8 cellular contexts compared by ENCODE assay signal in genomic region chr9:127545196-127546124, GRCh38.
A peak's percentile ranks its signal among the peaks of the same experiment; 100 is the strongest.
DNase-seq lines count a peak whose midpoint lies in the region; ATAC-seq, FAIRE-seq and TF ChIP-seq lines count a peak whose summit lies in the region.

No MANE protein-coding gene starts in this region.

- BruUV-seq in PC-9 (replicated peaks; lab: Mats Ljungman, UMichigan): TSS peak; percentile 93

- POLR2A ChIA-PET in PC-9 (lab: Charles Lee; ENCODE audit: unreplicated experiment): interaction anchor here (0.6 to 1.3 kb wide), 11 partner anchors 9 to 514 kb away, joined by 3 to 11 read pairs (median 4); no protein-coding TSS in a partner anchor

- no peaks in the 10 kb centered on the region for H3K27me3 ChIP-seq in PC-9 (ENCODE audit: insufficient read depth, low read depth)
- no peaks in the 10 kb centered on the region for H3K27me3 ChIP-seq in ovary

- H3K4me1 ChIP-seq in PC-9 (replicated peaks; ENCODE audit: insufficient read depth): peaks cover 72% of the 10 kb centered on the region
- H3K4me1 ChIP-seq in ovary (ENCODE audit: insufficient read depth): peaks cover 26% of the 10 kb centered on the region

- TF ChIP-seq CTCF in PC-9 (conservative IDR thresholded peaks at IDR 0.05): 0 out of 2 replicates have a peak, but pooled peaks have one; percentile 23
- no peak for TF ChIP-seq CTCF in ovary (IDR thresholded peaks at IDR 0.05)
- TF ChIP-seq CTCF in D721Med (IDR thresholded peaks at IDR 0.05; ENCODE audit: insufficient read depth, missing control alignments): no peak

- H4K20me1 ChIP-seq in PC-9 (ENCODE audit: insufficient read depth): peaks cover 40% of the 10 kb centered on the region

- H3K9me3 ChIP-seq in PC-9 (ENCODE audit: insufficient read depth, low read depth) (no peaks in the 10 kb centered on the region), ovary (no peaks in the 10 kb centered on the region)

- H3K9me2 ChIP-seq in PC-9 (ENCODE audit: insufficient read depth): no peaks in the 10 kb centered on the region

- H3K4me3 ChIP-seq in PC-9 (peak overlapping the region; percentile 46; the same call in 1 of the 2 replicates), ovary (no peak overlapping the region)

- peaks cover 50% of the 10 kb centered on the region for H3F3A ChIP-seq in PC-9 (ENCODE audit: insufficient read depth, low read depth)

- H3K4me2 ChIP-seq in PC-9: peak overlapping the region; percentile 82

- no peak for TF ChIP-seq POLR2A in ovary (IDR thresholded peaks at IDR 0.05)

- peaks cover 94% of the 10 kb centered on the region for H3K79me2 ChIP-seq in PC-9 (ENCODE audit: low read depth)

- peak overlapping the region; percentile 90 for H3K27ac ChIP-seq in PC-9
- peak overlapping the region; percentile 1 to 67 for H3K27ac ChIP-seq in ovary

- CTCF ChIA-PET in PC-9 (lab: Charles Lee): interaction anchor here (0.6 to 1.0 kb wide), 2 partner anchors 21 to 32 kb away, joined by 3 read pairs; no protein-coding TSS in a partner anchor

- no peaks in the 10 kb centered on the region for H3K36me3 ChIP-seq in PC-9 (ENCODE audit: low read depth)
- no peaks in the 10 kb centered on the region for H3K36me3 ChIP-seq in ovary

- no peak for FAIRE-seq in D721Med (lab: Jason Lieb, UNC)

- no peak for ATAC-seq in GM21526 (IDR thresholded peaks at IDR 0.05; ENCODE audit: low FRiP score, unreplicated experiment)

- no peak overlapping the region for H2AFZ ChIP-seq in PC-9

- TF ChIP-seq EP300 in ovary (IDR thresholded peaks at IDR 0.05): no peak

- intact Hi-C loops in PC-9 (cut with micrococcal nuclease; ENCODE audit: unreplicated experiment): loop anchor here (1.0 to 2.0 kb wide), 6 partner anchors 11 to 41 kb away; no protein-coding TSS in a partner anchor
- intact Hi-C loops in ovary (cut with DNase I): no loop called here

- DNase-seq in NCI-H146 (lab: John Stamatoyannopoulos, UW) (peak; percentile 62), NCI-H146 treated with DMSO at 0.1 percent for 48 hours (lab: John Stamatoyannopoulos, UW; ENCODE audit: unreplicated experiment) (no peak), PC-9 (peak; percentile 96 to 97), fibroblast of gingiva (ENCODE audit: low read depth) (peak; percentile 72), ovary (peak; percentile 58 to 78 (median 73)), D721Med (ENCODE audit: insufficient read length, low spot score) (no peak), NCI-H1105 treated with DMSO at 0.1 percent for 48 hours (lab: John Stamatoyannopoulos, UW) (no peak)

- 28 to 38% (median 36%) methylated on average over 25 of the region's 25 CpGs for WGBS in ovary, 3 donors

Comparison
In these comparisons a context has a peak if more than half of its experiments do, and no peak if none do; other contexts are left out.
1. DNase-seq: peak in NCI-H146 (single experiment), PC-9 (2 of 2), fibroblast of gingiva (single experiment) and ovary (5 of 5); none in NCI-H146 treated with DMSO at 0.1 percent for 48 hours (single experiment), D721Med (single experiment) and NCI-H1105 treated with DMSO at 0.1 percent for 48 hours (single experiment).